ENCODE assay signal across 15 cellular contexts in genomic region chr9:130120832-130121231, GRCh38.
"Had no signal": no experiment of that assay in that cellular context is flagged by ENCODE, and none has a peak within 500 bp of the region (broad histone marks: within the 10 kb centered on the region; RNA-seq: fewer than 3 reads in every experiment).

No MANE protein-coding gene starts in this region.

- H3K27me3 ChIP-seq: dorsolateral prefrontal cortex, gastroesophageal sphincter, ovary, stomach, testis had no signal

- H3K4me3 Mint-ChIP-seq: activated B cell treated with CpG ODN at 0.5 μM for 24 hours; activated CD4-positive, alpha-beta T cell treated with anti-CD3 and anti-CD28 coated beads, Interleukin-2, amount 10 ng/mL, durations not matched to agents 7 days and 5 days; activated T-cell treated with anti-CD3 and anti-CD28 coated beads, Interleukin-2, amount 50 U/mL, for 72 hours; naive thymus-derived CD4-positive, alpha-beta T cell had no signal

- H3K9me3 ChIP-seq: gastroesophageal sphincter, ovary, stomach, testis had no signal

- H3K4me1 ChIP-seq: testis had no signal

- H3K4me1 Mint-ChIP-seq: naive thymus-derived CD4-positive, alpha-beta T cell had no signal

- H3K27ac ChIP-seq: gastroesophageal sphincter, ovary, testis had no signal

- H3K27ac Mint-ChIP-seq: activated B cell treated with CpG ODN at 0.5 μM for 24 hours; activated T-cell treated with anti-CD3 and anti-CD28 coated beads, Interleukin-2, amount 50 U/mL, for 72 hours had no signal

- H3K36me3 ChIP-seq: ovary had no signal

- H3K4me3 ChIP-seq: dorsolateral prefrontal cortex, gastroesophageal sphincter, ovary, stomach, testis had no signal

- H3K27me3 Mint-ChIP-seq: activated B cell treated with CpG ODN at 0.5 μM for 24 hours; activated CD4-positive, alpha-beta T cell treated with anti-CD3 and anti-CD28 coated beads, Interleukin-2, amount 10 ng/mL, durations not matched to agents 7 days and 5 days; naive thymus-derived CD4-positive, alpha-beta T cell had no signal

- DNase-seq: activated B cell treated with CpG ODN at 0.5 μM for 24 hours; activated CD4-positive, alpha-beta T cell treated with anti-CD3 and anti-CD28 coated beads, Interleukin-2, amount 10 ng/mL, durations not matched to agents 7 days and 5 days; activated CD8-positive, alpha-beta memory T cell treated with anti-CD3 and anti-CD28 coated beads, Interleukin-2, amount 50 U/mL, for 48 hours; activated T-cell treated with anti-CD3 and anti-CD28 coated beads, Interleukin-2, amount 50 U/mL, for 72 hours; dorsolateral prefrontal cortex; islet precursor cell; mammary epithelial cell; naive thymus-derived CD4-positive, alpha-beta T cell; ovary; stomach; T-helper 2 cell; testis had no signal

- H3K9me3 Mint-ChIP-seq: activated B cell treated with CpG ODN at 0.5 μM for 24 hours; activated CD4-positive, alpha-beta T cell treated with anti-CD3 and anti-CD28 coated beads, Interleukin-2, amount 10 ng/mL, durations not matched to agents 7 days and 5 days; activated T-cell treated with anti-CD3 and anti-CD28 coated beads, Interleukin-2, amount 50 U/mL, for 72 hours; naive thymus-derived CD4-positive, alpha-beta T cell had no signal

- ATAC-seq: gastroesophageal sphincter; left lobe of liver; naive thymus-derived CD4-positive, alpha-beta T cell; sciatic nerve had no signal
